Comparison of ENCODE assay signal across 23 cellular contexts in genomic region chr2:42284019-42284418, GRCh38.
"Had no signal": no experiment of that assay in that cellular context is flagged by ENCODE, and none has a peak within 500 bp of the region (broad histone marks: within the 10 kb centered on the region; RNA-seq: fewer than 3 reads in every experiment).

No MANE protein-coding gene starts in this region.

- H3K27me3 Mint-ChIP-seq: effector memory CD8-positive, alpha-beta T cell; memory B cell; naive B cell; natural killer cell treated with Interleukin-12 subunit alpha and Interleukin-12 subunit beta and Interleukin-15 and Interleukin-18, amount 100 ng/mL, for 72 hours; stimulated activated memory B cell treated with anti-CD40 and anti-IgM and Interleukin-4, amounts not matched to agents 10 μg/mL and 1 μg/mL and 100 μg/mL, for 72 hours; stimulated activated naive CD8-positive, alpha-beta T cell treated with anti-CD3 and anti-CD28 coated beads, Interleukin-15, amount 100 ng/mL, for 72 hours had no signal

- DNase-seq: cortex of kidney; effector memory CD8-positive, alpha-beta T cell; left ventricle myocardium superior; mucosa of descending colon; naive B cell; sigmoid colon; stimulated activated CD4-positive, alpha-beta T cell treated with anti-CD3 and anti-CD28 coated beads, Interleukin-2, amount 100 ng/mL, for 24 hours; stimulated activated CD4-positive, alpha-beta T cell treated with anti-CD3 and anti-CD28 coated beads, Interleukin-4, amount 100 ng/mL, for 24 hours; stimulated activated naive CD8-positive, alpha-beta T cell treated with anti-CD3 and anti-CD28 coated beads, Interleukin-15, amount 100 ng/mL, for 72 hours; transverse colon had no signal

- H3K4me1 Mint-ChIP-seq: mesothelial cell of epicardium, naive B cell, neural progenitor cell had no signal

- H3K9me3 ChIP-seq: mucosa of descending colon, prostate gland, right atrium auricular region, sigmoid colon, suprapubic skin, transverse colon, vagina had no signal

- H3K9ac ChIP-seq: neural progenitor cell had no signal

- H3K4me3 Mint-ChIP-seq: effector memory CD8-positive, alpha-beta T cell; memory B cell; mesothelial cell of epicardium; naive B cell; natural killer cell treated with Interleukin-12 subunit alpha and Interleukin-12 subunit beta and Interleukin-15 and Interleukin-18, amount 100 ng/mL, for 72 hours; neural progenitor cell; stimulated activated memory B cell treated with anti-CD40 and anti-IgM and Interleukin-4, amounts not matched to agents 10 μg/mL and 1 μg/mL and 100 μg/mL, for 72 hours; stimulated activated naive CD8-positive, alpha-beta T cell treated with anti-CD3 and anti-CD28 coated beads, Interleukin-15, amount 100 ng/mL, for 72 hours had no signal

- H3K27ac Mint-ChIP-seq: effector memory CD8-positive, alpha-beta T cell; memory B cell; mesothelial cell of epicardium; neural progenitor cell; stimulated activated memory B cell treated with anti-CD40 and anti-IgM and Interleukin-4, amounts not matched to agents 10 μg/mL and 1 μg/mL and 100 μg/mL, for 72 hours had no signal

- ATAC-seq: effector memory CD8-positive, alpha-beta T cell; left ventricle myocardium superior; mucosa of descending colon; natural killer cell treated with Interleukin-12 subunit alpha and Interleukin-12 subunit beta and Interleukin-15 and Interleukin-18, amount 100 ng/mL, for 72 hours; stimulated activated memory B cell treated with anti-CD40 and anti-IgM and Interleukin-4, amounts not matched to agents 10 μg/mL and 1 μg/mL and 100 μg/mL, for 72 hours; stimulated activated naive CD8-positive, alpha-beta T cell treated with anti-CD3 and anti-CD28 coated beads, Interleukin-15, amount 100 ng/mL, for 72 hours had no signal

- H2AFZ ChIP-seq: neural progenitor cell had no signal

- H3K4me2 ChIP-seq: neural progenitor cell had no signal

- H3K4me3 ChIP-seq: lung, mucosa of descending colon, neural progenitor cell, prostate gland, right atrium auricular region, sigmoid colon, suprapubic skin, transverse colon, vagina had no signal

- H3K27ac ChIP-seq: neural progenitor cell, prostate gland, right atrium auricular region, sigmoid colon, suprapubic skin, transverse colon, vagina had no signal

- H3K36me3 ChIP-seq: prostate gland, vagina had no signal

- FAIRE-seq: endometrium, frontal cortex, keratinocyte had no signal

- H3K27me3 ChIP-seq: neural progenitor cell, right atrium auricular region, sigmoid colon, suprapubic skin, transverse colon, vagina had no signal

- H3K9me3 Mint-ChIP-seq: effector memory CD8-positive, alpha-beta T cell; memory B cell; mesothelial cell of epicardium; naive B cell; natural killer cell treated with Interleukin-12 subunit alpha and Interleukin-12 subunit beta and Interleukin-15 and Interleukin-18, amount 100 ng/mL, for 72 hours; neural progenitor cell; stimulated activated memory B cell treated with anti-CD40 and anti-IgM and Interleukin-4, amounts not matched to agents 10 μg/mL and 1 μg/mL and 100 μg/mL, for 72 hours; stimulated activated naive CD8-positive, alpha-beta T cell treated with anti-CD3 and anti-CD28 coated beads, Interleukin-15, amount 100 ng/mL, for 72 hours had no signal

- H3K4me1 ChIP-seq: neural progenitor cell, prostate gland, right atrium auricular region, sigmoid colon, suprapubic skin, vagina had no signal
